In genomic region chr4:24260922-24261581, GRCh38 we compare ENCODE assay signal across 23 cellular contexts.
A peak's percentile ranks its signal among the peaks of the same experiment; 100 is the strongest.
DNase-seq lines count a peak whose midpoint lies in the region; ATAC-seq, FAIRE-seq and TF ChIP-seq lines count a peak whose summit lies in the region.
"Had no signal": no experiment of that assay in that cellular context is flagged by ENCODE, and none has a peak within 500 bp of the region (broad histone marks: within the 10 kb centered on the region; RNA-seq: fewer than 3 reads in every experiment).

No MANE protein-coding gene starts in this region.

- H3K4me3 ChIP-seq in heart right ventricle, result no peak overlapping the region
- H3K4me3 ChIP-seq in fibroblast of mammary gland (ENCODE audit: control insufficient read depth, low read depth, low read length), result no peak overlapping the region
- H3K4me3 ChIP-seq in upper lobe of right lung, result no peak overlapping the region
- H3K4me3 ChIP-seq in small intestine (ENCODE audit: low read depth in 1 of 2, low read length in 2 of 2), result no peak overlapping the region
- H3K4me3 ChIP-seq: BLaER1, hepatocyte, right lobe of liver, SJSA1, tibial artery had no signal

- no peak for TF ChIP-seq CTCF in heart right ventricle (IDR thresholded peaks at IDR 0.05)
- TF ChIP-seq CTCF in fibroblast of mammary gland (conservative IDR thresholded peaks at IDR 0.05; ENCODE audit: control insufficient read depth, insufficient read depth, low read depth, low read length), result no peak
- no peak for TF ChIP-seq CTCF in omental fat pad (IDR thresholded peaks at IDR 0.05)
- no peak for TF ChIP-seq CTCF in upper lobe of right lung (IDR thresholded peaks at IDR 0.05)

- FAIRE-seq in small intestine (lab: Jason Lieb, UNC), result no peak
- FAIRE-seq: A204.1, GM18507, keratinocyte had no signal

- DNase-seq in Right ventricle myocardium inferior (ENCODE audit: missing footprints) (no peak), heart right ventricle (no peak), fibroblast of mammary gland (ENCODE audit: low read depth) (peak; percentile 58), omental fat pad (ENCODE audit: low spot score) (no peak), upper lobe of right lung (no peak), small intestine (no peak)
- no peak for DNase-seq in NK-92 treated with Interleukin-12 subunit alpha and Interleukin-12 subunit beta, amount 100 ng/mL, for 24 hours (lab: John Stamatoyannopoulos, UW)
- DNase-seq: activated naive CD4-positive, alpha-beta T cell treated with anti-CD3 and anti-CD28 coated beads, Interleukin-2, amount 10 ng/mL, durations not matched to agents 7 days and 5 days; activated T-cell treated with anti-CD3 and anti-CD28 coated beads, Interleukin-2, amount 50 U/mL, for 4 hours; NCI-H1092 treated with DMSO at 0.1 percent for 48 hours; NCI-H524 treated with DMSO at 0.1 percent for 48 hours; right lobe of liver; stimulated activated naive B cell treated with anti-CD40 and anti-IgM and Interleukin-4, amounts not matched to agents 10 μg/mL and 1 μg/mL and 100 μg/mL, for 72 hours; tibial artery had no signal

- 82 to 86% methylated on average over 5 of the region's 5 CpGs for WGBS in heart right ventricle, 2 donors
- 77 to 81% (median 77%) methylated on average over 5 of the region's 5 CpGs for WGBS in small intestine, 3 donors

- ATAC-seq in Right ventricle myocardium inferior, result peak; percentile 30
- ATAC-seq in heart right ventricle, result no peak
- peak; percentile 87 for ATAC-seq in omental fat pad (ENCODE audit: low FRiP score)
- peak; percentile 71 for ATAC-seq in upper lobe of right lung
- ATAC-seq in HG03097 (IDR thresholded peaks at IDR 0.05; ENCODE audit: low FRiP score, unreplicated experiment), result no peak
- ATAC-seq: activated CD4-positive, CD25-positive, alpha-beta regulatory T cell treated with anti-CD3 and anti-CD28 coated beads, Interleukin-2, amount 50 U/mL, for 24 hours; activated T-cell treated with anti-CD3 and anti-CD28 coated beads, Interleukin-2, amount 50 U/mL, for 4 hours; stimulated activated naive B cell treated with anti-CD40 and anti-IgM and Interleukin-4, amounts not matched to agents 10 μg/mL and 1 μg/mL and 100 μg/mL, for 72 hours had no signal

- H3K36me3 ChIP-seq in heart right ventricle, result no peaks in the 10 kb centered on the region
- H3K36me3 ChIP-seq in upper lobe of right lung, result no peaks in the 10 kb centered on the region
- H3K36me3 ChIP-seq in small intestine (ENCODE audit: control insufficient read depth in 2 of 2, insufficient read depth in 2 of 2, low read length in 2 of 2), result no peaks in the 10 kb centered on the region
- H3K36me3 ChIP-seq: BLaER1, right lobe of liver, SJSA1, tibial artery had no signal

- peaks cover 0 to 7% (median 0%) of the 10 kb centered on the region in 9 donors for H3K4me1 ChIP-seq in heart right ventricle
- no peaks in the 10 kb centered on the region for H3K4me1 ChIP-seq in upper lobe of right lung
- H3K4me1 ChIP-seq in small intestine (ENCODE audit: control insufficient read depth in 2 of 2, insufficient read depth in 1 of 2, low read depth in 1 of 2, low read length in 1 of 2), result no peaks in the 10 kb centered on the region
- H3K4me1 ChIP-seq: BLaER1, right lobe of liver, SJSA1, tibial artery had no signal

- H3K27ac ChIP-seq in heart right ventricle, result no peak overlapping the region
- H3K27ac ChIP-seq in upper lobe of right lung, result no peak overlapping the region
- H3K27ac ChIP-seq in small intestine (ENCODE audit: low read depth in 1 of 2, low read length in 1 of 2), result no peak overlapping the region
- H3K27ac ChIP-seq: BLaER1, hepatocyte, KMS-11, right lobe of liver, SJSA1, tibial artery had no signal

- H3K27me3 ChIP-seq in heart right ventricle (no peaks in the 10 kb centered on the region), upper lobe of right lung (no peaks in the 10 kb centered on the region), small intestine (ENCODE audit: control insufficient read depth in 2 of 2, insufficient read depth in 2 of 2, low read length in 2 of 2) (no peaks in the 10 kb centered on the region)
- H3K27me3 ChIP-seq: BLaER1, hepatocyte, right lobe of liver, SJSA1, tibial artery had no signal

- H3K9me3 ChIP-seq in heart right ventricle (no peaks in the 10 kb centered on the region), upper lobe of right lung (no peaks in the 10 kb centered on the region), small intestine (ENCODE audit: control insufficient read depth, low read depth) (no peaks in the 10 kb centered on the region)
- H3K9me3 ChIP-seq: BLaER1, right lobe of liver, SJSA1, tibial artery had no signal

- intact Hi-C loops in Right ventricle myocardium inferior (cut with DNase I) (no loop called here), heart right ventricle (cut with DNase I) (no loop called here), upper lobe of right lung (cut with DNase I) (no loop called here)

Comparison
In these comparisons a context has a peak if more than half of its experiments do, and no peak if none do; other contexts are left out.
1. ATAC-seq: peak in Right ventricle myocardium inferior (single experiment), omental fat pad (single experiment) and upper lobe of right lung (single experiment); none in heart right ventricle (0 of 8) and HG03097 (single experiment).